In genomic region chr6:123715243-123715863, GRCh38 we compare ENCODE assay signal across 8 cellular contexts.
A peak's percentile ranks its signal among the peaks of the same experiment; 100 is the strongest.
DNase-seq lines count a peak whose midpoint lies in the region; ATAC-seq and TF ChIP-seq lines count a peak whose summit lies in the region.

No MANE protein-coding gene starts in this region.

- H3K4me1 ChIP-seq in DOHH2 (ENCODE audit: control insufficient read depth, low read length), result no peaks in the 10 kb centered on the region
- no peaks in the 10 kb centered on the region for H3K4me1 ChIP-seq in ovary (ENCODE audit: insufficient read depth)

- H3K27ac Mint-ChIP-seq in WTC11, result no peak overlapping the region
- no peak overlapping the region for H3K27ac Mint-ChIP-seq in activated T-cell treated with anti-CD3 and anti-CD28 coated beads, Interleukin-2, amount 50 U/mL, for 24 hours

- H3K27ac ChIP-seq in DOHH2 (ENCODE audit: low read depth, low read length) (no peak overlapping the region), ovary (no peak overlapping the region)

- 45 to 60% (median 48%) methylated on average over 5 of the region's 5 CpGs for WGBS in ovary, 3 donors

- H3K4me3 Mint-ChIP-seq in WTC11, result no peak overlapping the region
- H3K4me3 Mint-ChIP-seq in activated T-cell treated with anti-CD3 and anti-CD28 coated beads, Interleukin-2, amount 50 U/mL, for 24 hours, result no peak overlapping the region

- no peaks in the 10 kb centered on the region for H3K79me2 ChIP-seq in DOHH2 (ENCODE audit: control insufficient read depth, low read length)

- POLR2A ChIA-PET in WTC11 (lab: Charles Lee), result interaction anchor here (0.5 kb wide), 1 partner anchor 449 kb away, joined by 3 read pairs; no protein-coding TSS in a partner anchor

- H4K20me1 ChIP-seq in DOHH2 (ENCODE audit: control insufficient read depth, insufficient read depth, low read depth, low read length), result no peaks in the 10 kb centered on the region; the same call in 1 of the 2 replicates

- TF ChIP-seq CTCF in DOHH2 (IDR thresholded peaks at IDR 0.05; ENCODE audit: low read depth, low read length, poor library complexity, severe bottlenecking) (peak; percentile 68), WTC11 (IDR thresholded peaks at IDR 0.05) (peak; percentile 20; the same call in 1 of the 2 replicates), ovary (IDR thresholded peaks at IDR 0.05) (peak in 1 of 3 donors; percentile 20)

- ATAC-seq in GM21825 (IDR thresholded peaks at IDR 0.05; ENCODE audit: unreplicated experiment), result peak; percentile 52
- peak; percentile 47 for ATAC-seq in WTC11

- H3K9me2 ChIP-seq in DOHH2 (replicated peaks; ENCODE audit: control insufficient read depth, low read length), result no peaks in the 10 kb centered on the region

- H3K9me3 ChIP-seq in DOHH2 (ENCODE audit: control insufficient read depth, insufficient read depth, low read length) (no peaks in the 10 kb centered on the region), ovary (no peaks in the 10 kb centered on the region)

- H3K27me3 ChIP-seq in DOHH2 (ENCODE audit: control insufficient read depth, low read length) (no peaks in the 10 kb centered on the region), ovary (no peaks in the 10 kb centered on the region)

- peaks cover 2% of the 10 kb centered on the region; the same call in 1 of the 2 replicates for H3K36me3 Mint-ChIP-seq in WTC11
- no peaks in the 10 kb centered on the region for H3K36me3 Mint-ChIP-seq in activated T-cell treated with anti-CD3 and anti-CD28 coated beads, Interleukin-2, amount 50 U/mL, for 24 hours (ENCODE audit: low read depth)

- no peaks in the 10 kb centered on the region for H3K27me3 Mint-ChIP-seq in WTC11 (ENCODE audit: low read depth)
- no peaks in the 10 kb centered on the region for H3K27me3 Mint-ChIP-seq in activated T-cell treated with anti-CD3 and anti-CD28 coated beads, Interleukin-2, amount 50 U/mL, for 24 hours

- TF ChIP-seq EP300 in ovary (IDR thresholded peaks at IDR 0.05), result no peak

- DNase-seq in NCI-H1105 (lab: John Stamatoyannopoulos, UW), result peak; percentile 53
- no peak for DNase-seq in WTC11 (ENCODE audit: low spot score)
- peak; percentile 9 for DNase-seq in iris pigment epithelial cell (ENCODE audit: low read depth)
- no peak for DNase-seq in central memory CD4-positive, alpha-beta T cell
- no peak for DNase-seq in ovary
- DNase-seq in activated T-cell treated with anti-CD3 and anti-CD28 coated beads, Interleukin-2, amount 50 U/mL, for 24 hours, result no peak

- H3K36me3 ChIP-seq in DOHH2 (ENCODE audit: control insufficient read depth, low read length) (no peaks in the 10 kb centered on the region), ovary (no peaks in the 10 kb centered on the region)

- intact Hi-C loops in ovary (cut with DNase I), result loop anchor here in 2 of 4 donors (10.0 kb wide), 1 partner anchor 301 kb away; no protein-coding TSS in a partner anchor

- no peak overlapping the region for H3K4me2 ChIP-seq in DOHH2 (ENCODE audit: low read length)

- TF ChIP-seq POLR2A in ovary (IDR thresholded peaks at IDR 0.05), result no peak

- no peaks in the 10 kb centered on the region for H3K9me3 Mint-ChIP-seq in WTC11
- no peaks in the 10 kb centered on the region for H3K9me3 Mint-ChIP-seq in activated T-cell treated with anti-CD3 and anti-CD28 coated beads, Interleukin-2, amount 50 U/mL, for 24 hours

- H3K4me3 ChIP-seq in DOHH2 (ENCODE audit: low read length) (no peak overlapping the region), ovary (no peak overlapping the region)

- no peaks in the 10 kb centered on the region for H3F3A ChIP-seq in DOHH2 (ENCODE audit: control insufficient read depth, insufficient read depth)

- CTCF ChIA-PET in WTC11 (lab: Charles Lee), result interaction anchor here (0.5 to 2.1 kb wide), 59 partner anchors 8 to 1081 kb away, joined by 3 to 46 read pairs (median 5); partner anchors contain the start of genes NKAIN2 and TRDN

- H3K4me1 Mint-ChIP-seq in WTC11, result peaks cover 3% of the 10 kb centered on the region
- no peaks in the 10 kb centered on the region for H3K4me1 Mint-ChIP-seq in activated T-cell treated with anti-CD3 and anti-CD28 coated beads, Interleukin-2, amount 50 U/mL, for 24 hours (ENCODE audit: low read depth)

TF ChIP-seq in WTC11, 78 proteins besides CTCF, POLR2A, EP300 and RAD21:
- TF ChIP-seq ZNF138 (CRISPR knock-in tag; conservative IDR thresholded peaks at IDR 0.05) (no peak), ZNF219 (CRISPR knock-in tag; IDR thresholded peaks at IDR 0.05; ENCODE audit: borderline replicate concordance) (no peak), NFYB (CRISPR knock-in tag; conservative IDR thresholded peaks at IDR 0.05; ENCODE audit: low read depth) (no peak), MXD4 (CRISPR knock-in tag; IDR thresholded peaks at IDR 0.05; ENCODE audit: borderline replicate concordance) (no peak), GABPB1 (CRISPR knock-in tag; IDR thresholded peaks at IDR 0.05) (no peak), CBFB (CRISPR knock-in tag; IDR thresholded peaks at IDR 0.05; ENCODE audit: low read depth) (no peak), TEAD1 (CRISPR knock-in tag; IDR thresholded peaks at IDR 0.05) (no peak), ZNF317 (CRISPR knock-in tag; IDR thresholded peaks at IDR 0.05; ENCODE audit: borderline replicate concordance, low read depth) (no peak), ZBTB21 (CRISPR knock-in tag; IDR thresholded peaks at IDR 0.05; ENCODE audit: borderline replicate concordance) (no peak), NFE2L1 (CRISPR knock-in tag; IDR thresholded peaks at IDR 0.05) (no peak), SMAD4 (CRISPR knock-in tag; IDR thresholded peaks at IDR 0.05) (no peak), ZMAT4 (CRISPR knock-in tag; IDR thresholded peaks at IDR 0.05) (no peak), ZNF121 (CRISPR knock-in tag; IDR thresholded peaks at IDR 0.05) (no peak)
- TF ChIP-seq, protein P1, sequence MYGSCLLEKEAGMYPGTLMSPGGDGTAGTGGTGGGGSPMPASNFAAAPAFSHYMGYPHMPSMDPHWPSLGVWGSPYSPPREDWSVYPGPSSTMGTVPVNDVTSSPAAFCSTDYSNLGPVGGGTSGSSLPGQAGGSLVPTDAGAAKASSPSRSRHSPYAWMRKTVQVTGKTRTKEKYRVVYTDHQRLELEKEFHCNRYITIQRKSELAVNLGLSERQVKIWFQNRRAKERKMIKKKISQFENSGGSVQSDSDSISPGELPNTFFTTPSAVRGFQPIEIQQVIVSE (CRISPR knock-in tag; IDR thresholded peaks at IDR 0.05; ENCODE audit: borderline replicate concordance), result no peak
- TF ChIP-seq, protein P2, sequence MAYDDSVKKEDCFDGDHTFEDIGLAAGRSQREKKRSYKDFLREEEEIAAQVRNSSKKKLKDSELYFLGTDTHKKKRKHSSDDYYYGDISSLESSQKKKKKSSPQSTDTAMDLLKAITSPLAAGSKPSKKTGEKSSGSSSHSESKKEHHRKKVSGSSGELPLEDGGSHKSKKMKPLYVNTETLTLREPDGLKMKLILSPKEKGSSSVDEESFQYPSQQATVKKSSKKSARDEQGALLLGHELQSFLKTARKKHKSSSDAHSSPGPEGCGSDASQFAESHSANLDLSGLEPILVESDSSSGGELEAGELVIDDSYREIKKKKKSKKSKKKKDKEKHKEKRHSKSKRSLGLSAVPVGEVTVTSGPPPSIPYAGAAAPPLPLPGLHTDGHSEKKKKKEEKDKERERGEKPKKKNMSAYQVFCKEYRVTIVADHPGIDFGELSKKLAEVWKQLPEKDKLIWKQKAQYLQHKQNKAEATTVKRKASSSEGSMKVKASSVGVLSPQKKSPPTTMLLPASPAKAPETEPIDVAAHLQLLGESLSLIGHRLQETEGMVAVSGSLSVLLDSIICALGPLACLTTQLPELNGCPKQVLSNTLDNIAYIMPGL (CRISPR knock-in tag; IDR thresholded peaks at IDR 0.05), result no peak
- TF ChIP-seq, protein P3, sequence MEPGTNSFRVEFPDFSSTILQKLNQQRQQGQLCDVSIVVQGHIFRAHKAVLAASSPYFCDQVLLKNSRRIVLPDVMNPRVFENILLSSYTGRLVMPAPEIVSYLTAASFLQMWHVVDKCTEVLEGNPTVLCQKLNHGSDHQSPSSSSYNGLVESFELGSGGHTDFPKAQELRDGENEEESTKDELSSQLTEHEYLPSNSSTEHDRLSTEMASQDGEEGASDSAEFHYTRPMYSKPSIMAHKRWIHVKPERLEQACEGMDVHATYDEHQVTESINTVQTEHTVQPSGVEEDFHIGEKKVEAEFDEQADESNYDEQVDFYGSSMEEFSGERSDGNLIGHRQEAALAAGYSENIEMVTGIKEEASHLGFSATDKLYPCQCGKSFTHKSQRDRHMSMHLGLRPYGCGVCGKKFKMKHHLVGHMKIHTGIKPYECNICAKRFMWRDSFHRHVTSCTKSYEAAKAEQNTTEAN (CRISPR knock-in tag; IDR thresholded peaks at IDR 0.05), result no peak

Comparison
In these comparisons a context has a peak if more than half of its experiments do, and no peak if none do; other contexts are left out.
1. DNase-seq: peak in NCI-H1105 (single experiment) and iris pigment epithelial cell (single experiment); none in WTC11 (single experiment), central memory CD4-positive, alpha-beta T cell (single experiment), ovary (0 of 5) and activated T-cell treated with anti-CD3 and anti-CD28 coated beads, Interleukin-2, amount 50 U/mL, for 24 hours (single experiment).